Comparison of ENCODE assay signal across 21 cellular contexts in the genomic region with DNA sequence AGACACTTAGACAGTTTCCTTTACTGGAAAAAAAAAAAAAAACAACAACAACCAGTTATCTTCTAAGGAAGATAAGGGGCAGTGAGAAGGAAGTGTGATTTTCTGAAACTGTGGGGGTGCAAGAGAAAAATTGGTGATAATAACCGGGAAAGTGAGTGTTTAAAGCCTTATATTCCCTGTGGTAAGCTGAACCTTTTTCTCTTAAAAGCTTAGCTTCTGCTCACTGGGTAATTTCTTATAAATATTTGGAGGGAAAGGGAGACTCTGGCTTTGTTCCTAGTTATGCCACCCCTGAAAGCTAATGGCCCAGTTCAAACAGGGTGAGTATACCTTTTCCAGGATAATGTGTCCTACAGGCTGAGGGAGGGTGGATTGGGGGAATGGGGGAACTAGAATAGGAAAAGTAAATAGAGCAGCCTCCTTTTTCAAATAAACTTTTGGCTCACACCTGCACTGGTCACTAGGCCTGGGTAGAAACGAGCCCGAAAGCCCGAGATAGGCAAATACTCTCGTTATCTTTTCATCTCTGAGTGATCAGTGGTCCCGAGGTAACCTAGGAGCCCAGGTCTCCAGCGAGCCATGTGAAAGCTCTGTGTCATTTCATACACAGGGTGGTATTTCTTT. TPM values are rescaled to one million over a fixed set of nuclear protein-coding genes. Genes with fewer than 3 reads are reported as not detected.
A peak's percentile ranks its signal among the peaks of the same experiment; 100 is the strongest.
DNase-seq lines count a peak whose midpoint lies in the region; ATAC-seq and TF ChIP-seq lines count a peak whose summit lies in the region.
"Had no signal": no experiment of that assay in that cellular context is flagged by ENCODE, and none has a peak within 500 bp of the region (broad histone marks: within the 10 kb centered on the region; RNA-seq: fewer than 3 reads in every experiment).

No MANE protein-coding gene starts in this region.

- intact Hi-C loops in A673 (cut with micrococcal nuclease; ENCODE audit: unreplicated experiment): no loop called here

- H3K9me3 ChIP-seq in endocrine pancreas (ENCODE audit: control insufficient read depth, low read length): no peaks in the 10 kb centered on the region
- H3K9me3 ChIP-seq in A673 (ENCODE audit: low read depth, low read length, poor library complexity, severe bottlenecking): no peaks in the 10 kb centered on the region
- H3K9me3 ChIP-seq: ovary had no signal

- DNase-seq in NCI-H1105 treated with DMSO at 0.1 percent for 48 hours (lab: John Stamatoyannopoulos, UW): peak; percentile 20
- no peak for DNase-seq in NCI-H1105 (lab: John Stamatoyannopoulos, UW)
- peak; percentile 49 for DNase-seq in NCI-H510A treated with DMSO at 0.1 percent for 48 hours (lab: John Stamatoyannopoulos, UW)
- no peak for DNase-seq in progenitor cell of endocrine pancreas (ENCODE audit: low spot score, unreplicated experiment)
- no peak for DNase-seq in A673 (ENCODE audit: low spot score)
- DNase-seq: activated naive CD4-positive, alpha-beta T cell; activated T-cell treated with anti-CD3 and anti-CD28 coated beads, Interleukin-2, amount 50 U/mL, for 24 hours; left cardiac atrium; midbrain; NCI-H1694; NCI-H345; ovary; RPMI8226; stimulated activated CD8-positive, alpha-beta memory T cell treated with anti-CD3 and anti-CD28 coated beads, Interleukin-4, amount 100 ng/mL, for 48 hours; trophoblast cell had no signal

- BruUV-seq in A673 (replicated peaks; lab: Mats Ljungman, UMichigan): no TSS peak

- POLR2A ChIA-PET in A673 (lab: Charles Lee; ENCODE audit: low non-redundant PET): no interaction called here

- H3K27ac Mint-ChIP-seq in progenitor cell of endocrine pancreas: peak overlapping the region; percentile 78
- H3K27ac Mint-ChIP-seq: activated T-cell treated with anti-CD3 and anti-CD28 coated beads, Interleukin-2, amount 50 U/mL, for 24 hours; natural killer cell treated with Interleukin-12 subunit alpha and Interleukin-12 subunit beta and Interleukin-15 and Interleukin-18, amount 100 ng/mL, for 72 hours had no signal

- H3K4me1 Mint-ChIP-seq in progenitor cell of endocrine pancreas (ENCODE audit: low read depth): peaks cover 20% of the 10 kb centered on the region

- H3K4me1 ChIP-seq in endocrine pancreas (ENCODE audit: control insufficient read depth, insufficient read depth, low read length) (peaks cover 36% of the 10 kb centered on the region), A673 (ENCODE audit: insufficient read depth, low read length, poor library complexity, severe bottlenecking) (no peaks in the 10 kb centered on the region)

- no peak overlapping the region for H3K9ac ChIP-seq in endocrine pancreas (ENCODE audit: control insufficient read depth, insufficient read depth, low read length)

- peak overlapping the region; percentile 0 for H3K4me3 Mint-ChIP-seq in progenitor cell of endocrine pancreas (ENCODE audit: low read depth)
- H3K4me3 Mint-ChIP-seq: activated T-cell treated with anti-CD3 and anti-CD28 coated beads, Interleukin-2, amount 50 U/mL, for 24 hours; natural killer cell treated with Interleukin-12 subunit alpha and Interleukin-12 subunit beta and Interleukin-15 and Interleukin-18, amount 100 ng/mL, for 72 hours had no signal

- H3K36me3 Mint-ChIP-seq in progenitor cell of endocrine pancreas (ENCODE audit: insufficient read depth): no peaks in the 10 kb centered on the region
- H3K36me3 Mint-ChIP-seq: natural killer cell treated with Interleukin-12 subunit alpha and Interleukin-12 subunit beta and Interleukin-15 and Interleukin-18, amount 100 ng/mL, for 72 hours had no signal

- H3K27me3 ChIP-seq in endocrine pancreas (ENCODE audit: control insufficient read depth, insufficient read depth, low read length) (no peaks in the 10 kb centered on the region), A673 (replicated peaks; ENCODE audit: insufficient read depth, low read depth, low read length, poor library complexity) (peaks cover 6% of the 10 kb centered on the region)
- H3K27me3 ChIP-seq: ovary had no signal

- H3K9me3 Mint-ChIP-seq in progenitor cell of endocrine pancreas (ENCODE audit: low read depth): no peaks in the 10 kb centered on the region
- H3K9me3 Mint-ChIP-seq: activated T-cell treated with anti-CD3 and anti-CD28 coated beads, Interleukin-2, amount 50 U/mL, for 24 hours; natural killer cell treated with Interleukin-12 subunit alpha and Interleukin-12 subunit beta and Interleukin-15 and Interleukin-18, amount 100 ng/mL, for 72 hours had no signal

- no peak overlapping the region for H3K27ac ChIP-seq in A673 (ENCODE audit: low read depth, low read length, poor library complexity, severe bottlenecking)
- H3K27ac ChIP-seq: coronary artery, ovary had no signal

- H3K4me3 ChIP-seq in endocrine pancreas (ENCODE audit: control insufficient read depth, insufficient read depth, low read length) (peak overlapping the region; percentile 35), A673 (ENCODE audit: low read depth, low read length, poor library complexity, severe bottlenecking) (no peak overlapping the region)
- H3K4me3 ChIP-seq: coronary artery, ovary had no signal

- H3K36me3 ChIP-seq in endocrine pancreas (ENCODE audit: control insufficient read depth, insufficient read depth, low read length) (no peaks in the 10 kb centered on the region), A673 (ENCODE audit: insufficient read depth, low read length, poor library complexity, severe bottlenecking) (no peaks in the 10 kb centered on the region)
- H3K36me3 ChIP-seq: ovary had no signal

- CTCF ChIA-PET in A673 (lab: Charles Lee): no interaction called here

- ATAC-seq in GM21786 (IDR thresholded peaks at IDR 0.05; ENCODE audit: unreplicated experiment) (no peak), GM19351 (IDR thresholded peaks at IDR 0.05; ENCODE audit: unreplicated experiment) (no peak)
- ATAC-seq: left cardiac atrium; natural killer cell treated with Interleukin-12 subunit alpha and Interleukin-12 subunit beta and Interleukin-15 and Interleukin-18, amount 100 ng/mL, for 72 hours; sciatic nerve had no signal

- no peak for TF ChIP-seq CTCF in progenitor cell of endocrine pancreas (IDR thresholded peaks at IDR 0.05; ENCODE audit: unreplicated experiment)
- no peak for TF ChIP-seq CTCF in A673 (conservative IDR thresholded peaks at IDR 0.05; ENCODE audit: low read depth, low read length)

- no peaks in the 10 kb centered on the region for H3K27me3 Mint-ChIP-seq in progenitor cell of endocrine pancreas

RNA-seq across cellular contexts. Expression of a gene that starts 15.4 kb away (rescaled TPM):
- total RNA-seq in progenitor cell of endocrine pancreas: 13.8 and 17.0 TPM in 2 replicates
- total RNA-seq in A673 (2021): 16.7 and 21.9 TPM in 2 replicates

RNA-seq across cellular contexts. Expression of a gene that starts 25.0 kb away (rescaled TPM):
- total RNA-seq in progenitor cell of endocrine pancreas (3.9 and 4.2 TPM in 2 replicates), A673 (2021) (1.7 and 2.4 TPM in 2 replicates)

Comparison
In these comparisons a context has a peak if more than half of its experiments do, and no peak if none do; other contexts are left out.
1. DNase-seq: peak in NCI-H1105 treated with DMSO at 0.1 percent for 48 hours (single experiment) and NCI-H510A treated with DMSO at 0.1 percent for 48 hours (single experiment); none in NCI-H1105 (single experiment), progenitor cell of endocrine pancreas (single experiment) and A673 (single experiment).